9 cellular contexts compared by ENCODE assay signal in genomic region chr17:50863931-50864330, GRCh38. TPM values are rescaled to one million over a fixed set of nuclear protein-coding genes. Genes with fewer than 3 reads are reported as not detected.
DNase-seq lines count a peak whose midpoint lies in the region; ATAC-seq and TF ChIP-seq lines count a peak whose summit lies in the region.
"Had no signal": no experiment of that assay in that cellular context is flagged by ENCODE, and none has a peak within 500 bp of the region (broad histone marks: within the 10 kb centered on the region; RNA-seq: fewer than 3 reads in every experiment).

No MANE protein-coding gene starts in this region.

- no peaks in the 10 kb centered on the region for H3K27me3 ChIP-seq in Karpas-422 (ENCODE audit: low read length)

- H3K9me2 ChIP-seq in Karpas-422 (replicated peaks; ENCODE audit: insufficient read depth, low read length), result no peaks in the 10 kb centered on the region

- no peaks in the 10 kb centered on the region for H3K9me3 ChIP-seq in Karpas-422 (ENCODE audit: low read length)

- peaks cover 12% of the 10 kb centered on the region for H3K36me3 Mint-ChIP-seq in natural killer cell treated with Interleukin-12 subunit alpha and Interleukin-12 subunit beta and Interleukin-15 and Interleukin-18, amount 100 ng/mL, for 72 hours

- peaks cover 30 to 48% of the 10 kb centered on the region in 2 donors for H3K4me1 Mint-ChIP-seq in natural killer cell treated with Interleukin-12 subunit alpha and Interleukin-12 subunit beta and Interleukin-15 and Interleukin-18, amount 100 ng/mL, for 72 hours (ENCODE audit: low read depth in 2 of 2)

- H3K4me1 ChIP-seq in Karpas-422 (ENCODE audit: low read length), result peaks cover 28% of the 10 kb centered on the region

- H3K79me2 ChIP-seq in Karpas-422 (ENCODE audit: low read length), result peaks cover 20% of the 10 kb centered on the region

- no peak overlapping the region for H2AFZ ChIP-seq in Karpas-422 (ENCODE audit: low read length)

- H4K20me1 ChIP-seq in Karpas-422 (ENCODE audit: insufficient read depth, low read depth, low read length), result peaks cover 35% of the 10 kb centered on the region

- TF ChIP-seq CTCF in AG09309 (IDR thresholded peaks at IDR 0.05; ENCODE audit: control insufficient read depth, insufficient read depth, low read depth, low read length, missing control alignments) (no peak), coronary artery (IDR thresholded peaks at IDR 0.05) (no peak)

- peaks cover 23% of the 10 kb centered on the region for H3K36me3 ChIP-seq in Karpas-422 (ENCODE audit: insufficient read depth, low read length)

- peak overlapping the region; percentile 91 for H3K4me2 ChIP-seq in Karpas-422 (ENCODE audit: low read depth, low read length, poor library complexity, severe bottlenecking)

- ATAC-seq in natural killer cell treated with Interleukin-12 subunit alpha and Interleukin-12 subunit beta and Interleukin-15 and Interleukin-18, amount 100 ng/mL, for 72 hours, result no peak
- ATAC-seq in GM18505 (IDR thresholded peaks at IDR 0.05; ENCODE audit: unreplicated experiment) (no peak), GM21529 (IDR thresholded peaks at IDR 0.05; ENCODE audit: unreplicated experiment) (no peak)

- H3K4me3 ChIP-seq in AG09309 (ENCODE audit: control insufficient read depth, low read depth, low read length) (peak overlapping the region; percentile 57; the same call in 1 of the 2 replicates), Karpas-422 (ENCODE audit: low read length) (peak overlapping the region; percentile 84; the same call in 1 of the 2 replicates), coronary artery (peak overlapping the region; percentile 96)

- H3K4me3 Mint-ChIP-seq in natural killer cell treated with Interleukin-12 subunit alpha and Interleukin-12 subunit beta and Interleukin-15 and Interleukin-18, amount 100 ng/mL, for 72 hours, result peak overlapping the region; percentile 99

- TF ChIP-seq POLR2A in GM18505 (IDR thresholded peaks at IDR 0.05; ENCODE audit: borderline replicate concordance, extremely low read depth, insufficient read depth, insufficient read length), result no peak

- no peak overlapping the region; the same call in 1 of the 2 replicates for H3K9ac ChIP-seq in Karpas-422 (ENCODE audit: low read length)

- no peaks in the 10 kb centered on the region for H3K9me3 Mint-ChIP-seq in natural killer cell treated with Interleukin-12 subunit alpha and Interleukin-12 subunit beta and Interleukin-15 and Interleukin-18, amount 100 ng/mL, for 72 hours

- peaks cover 0 to 3% of the 10 kb centered on the region in 2 donors for H3K27me3 Mint-ChIP-seq in natural killer cell treated with Interleukin-12 subunit alpha and Interleukin-12 subunit beta and Interleukin-15 and Interleukin-18, amount 100 ng/mL, for 72 hours

- H3K27ac Mint-ChIP-seq in natural killer cell treated with Interleukin-12 subunit alpha and Interleukin-12 subunit beta and Interleukin-15 and Interleukin-18, amount 100 ng/mL, for 72 hours, result peak overlapping the region; percentile 89 to 95

- no peak for DNase-seq in AG09309 (ENCODE audit: low read depth)
- DNase-seq in Karpas-422, result no peak
- no peak for DNase-seq in coronary artery (ENCODE audit: low spot score)
- DNase-seq in natural killer cell treated with Interleukin-12 subunit alpha and Interleukin-12 subunit beta and Interleukin-15 and Interleukin-18, amount 100 ng/mL, for 72 hours (ENCODE audit: low spot score), result no peak
- no peak for DNase-seq in NCI-H1105 (lab: John Stamatoyannopoulos, UW)
- no peak for DNase-seq in globus pallidus (ENCODE audit: low spot score)
- DNase-seq: NCI-H2171 treated with DMSO at 0.1 percent for 48 hours had no signal

- no peak overlapping the region for H3K27ac ChIP-seq in Karpas-422 (ENCODE audit: low read length)
- peak overlapping the region; percentile 79 to 99 for H3K27ac ChIP-seq in coronary artery

RNA-seq across cellular contexts. Expression of gene TOB1, which starts 2.2 kb away (rescaled TPM):
- total RNA-seq in Karpas-422 (2014; rRNA removed; shearing (Covaris generic); ENCODE audit: low replicate concordance), result 8.2 and 25.9 TPM in 2 replicates
- 10 to 100 TPM; 12.1 to 30.7 TPM for total RNA-seq in natural killer cell treated with Interleukin-12 subunit alpha and Interleukin-12 subunit beta and Interleukin-15 and Interleukin-18, amount 100 ng/mL, for 72 hours

RNA-seq across cellular contexts. Expression of gene WFIKKN2, which starts 28.5 kb away (rescaled TPM):
- not detected in 2 replicates for total RNA-seq in Karpas-422 (2014; rRNA removed; shearing (Covaris generic); ENCODE audit: low replicate concordance)
- total RNA-seq in natural killer cell treated with Interleukin-12 subunit alpha and Interleukin-12 subunit beta and Interleukin-15 and Interleukin-18, amount 100 ng/mL, for 72 hours, result not detected
